ENCODE assay signal across 14 cellular contexts in genomic region chr1:34781844-34782391, GRCh38. TPM values are rescaled to one million over a fixed set of nuclear protein-coding genes. Genes with fewer than 3 reads are reported as not detected.
DNase-seq lines count a peak whose midpoint lies in the region; ATAC-seq and TF ChIP-seq lines count a peak whose summit lies in the region.
"Had no signal": no experiment of that assay in that cellular context is flagged by ENCODE, and none has a peak within 500 bp of the region (broad histone marks: within the 10 kb centered on the region; RNA-seq: fewer than 3 reads in every experiment).

No MANE protein-coding gene starts in this region.

- H3K36me3 ChIP-seq in HUES64 (ENCODE audit: insufficient read depth, low read length): no peaks in the 10 kb centered on the region
- peaks cover 24% of the 10 kb centered on the region for H3K36me3 ChIP-seq in mammary epithelial cell (ENCODE audit: insufficient read depth, low read length)

- 9% methylated on average over 18 of the region's 18 CpGs for WGBS in HUES64
- WGBS in mammary epithelial cell (ENCODE audit: low coverage, missing lambda C conversion rate): 2% methylated on average over 7 of the region's 18 CpGs

- no TSS peak for BruUV-seq in mammary epithelial cell (replicated peaks; lab: Mats Ljungman, UMichigan)

- DNase-seq in mammary epithelial cell: peak; percentile 72
- DNase-seq in left colon: peak; percentile 68 to 77
- no peak for DNase-seq in stimulated activated effector memory CD8-positive, alpha-beta T cell treated with anti-CD3 and anti-CD28 coated beads, Interleukin-12 subunit alpha, Interleukin-12 subunit beta, amount 100 ng/mL, for 72 hours (ENCODE audit: low spot score in 2 of 2)
- DNase-seq in activated CD8-positive, alpha-beta T cell treated with anti-CD3 and anti-CD28 coated beads, Interleukin-2, amount 10 ng/mL, durations not matched to agents 7 days and 5 days: no peak
- DNase-seq in Right ventricle myocardium superior: no peak
- DNase-seq: activated effector memory CD4-positive, alpha-beta T cell treated with anti-CD3 and anti-CD28 coated beads, Interleukin-2, amount 50 U/mL, for 16 hours; Kasumi-1; NK-92 treated with Interleukin-12 subunit alpha and Interleukin-12 subunit beta, amount 100 ng/mL, for 24 hours had no signal

- peaks cover 3% of the 10 kb centered on the region for H4K20me1 ChIP-seq in mammary epithelial cell (ENCODE audit: insufficient read depth, low read length)

- POLR2A ChIA-PET in activated CD8-positive, alpha-beta T cell treated with anti-CD3 and anti-CD28 coated beads, Interleukin-2, amount 10 ng/mL, durations not matched to agents 7 days and 5 days (lab: Charles Lee): no interaction called here

- peaks cover 37% of the 10 kb centered on the region for H3K27me3 ChIP-seq in HUES64 (ENCODE audit: insufficient read depth, low read length)
- no peaks in the 10 kb centered on the region for H3K27me3 ChIP-seq in mammary epithelial cell (ENCODE audit: insufficient read depth, low read length)

- H3K4me2 ChIP-seq in mammary epithelial cell (ENCODE audit: insufficient read depth, low read depth, low read length): peak overlapping the region; percentile 91

- H3K4me1 ChIP-seq in HUES64 (ENCODE audit: insufficient read depth, low read length): 0 out of 2 replicates have a peak, but pooled peaks cover 6% of the 10 kb centered on the region
- peaks cover 62% of the 10 kb centered on the region for H3K4me1 ChIP-seq in mammary epithelial cell (ENCODE audit: insufficient read depth, low read length)

- dilution Hi-C loops in mammary epithelial cell (cut with HindIII; ENCODE audit: low sequenced_read_pairs): no loop called here

- peaks cover 37% of the 10 kb centered on the region for H3K27me3 Mint-ChIP-seq in activated CD8-positive, alpha-beta T cell treated with anti-CD3 and anti-CD28 coated beads, Interleukin-2, amount 10 ng/mL, durations not matched to agents 7 days and 5 days (ENCODE audit: low read depth)

- no peaks in the 10 kb centered on the region for H3K36me3 Mint-ChIP-seq in stimulated activated effector memory CD8-positive, alpha-beta T cell treated with anti-CD3 and anti-CD28 coated beads, Interleukin-12 subunit alpha, Interleukin-12 subunit beta, amount 100 ng/mL, for 72 hours
- no peaks in the 10 kb centered on the region for H3K36me3 Mint-ChIP-seq in activated CD8-positive, alpha-beta T cell treated with anti-CD3 and anti-CD28 coated beads, Interleukin-2, amount 10 ng/mL, durations not matched to agents 7 days and 5 days (ENCODE audit: low read depth)

- no peak overlapping the region for H3K27ac Mint-ChIP-seq in stimulated activated effector memory CD8-positive, alpha-beta T cell treated with anti-CD3 and anti-CD28 coated beads, Interleukin-12 subunit alpha, Interleukin-12 subunit beta, amount 100 ng/mL, for 72 hours
- no peak overlapping the region for H3K27ac Mint-ChIP-seq in activated CD8-positive, alpha-beta T cell treated with anti-CD3 and anti-CD28 coated beads, Interleukin-2, amount 10 ng/mL, durations not matched to agents 7 days and 5 days

- peak; percentile 50 for ATAC-seq in left colon
- ATAC-seq in stimulated activated effector memory CD8-positive, alpha-beta T cell treated with anti-CD3 and anti-CD28 coated beads, Interleukin-12 subunit alpha, Interleukin-12 subunit beta, amount 100 ng/mL, for 72 hours: no peak
- ATAC-seq in activated CD8-positive, alpha-beta T cell treated with anti-CD3 and anti-CD28 coated beads, Interleukin-2, amount 10 ng/mL, durations not matched to agents 7 days and 5 days: no peak
- no peak for ATAC-seq in HG03108 (IDR thresholded peaks at IDR 0.05; ENCODE audit: unreplicated experiment)
- no peak for ATAC-seq in HG03378 (IDR thresholded peaks at IDR 0.05; ENCODE audit: unreplicated experiment)
- ATAC-seq in Right ventricle myocardium superior (ENCODE audit: poor library complexity): no peak

- no peak overlapping the region for H3K9ac ChIP-seq in HUES64 (ENCODE audit: low read depth, low read length)
- peak overlapping the region; percentile 97 for H3K9ac ChIP-seq in mammary epithelial cell (ENCODE audit: insufficient read depth, low read length)

- peak overlapping the region; percentile 6 for H3K4me3 Mint-ChIP-seq in stimulated activated effector memory CD8-positive, alpha-beta T cell treated with anti-CD3 and anti-CD28 coated beads, Interleukin-12 subunit alpha, Interleukin-12 subunit beta, amount 100 ng/mL, for 72 hours
- H3K4me3 Mint-ChIP-seq in activated CD8-positive, alpha-beta T cell treated with anti-CD3 and anti-CD28 coated beads, Interleukin-2, amount 10 ng/mL, durations not matched to agents 7 days and 5 days: no peak overlapping the region
- H3K4me3 Mint-ChIP-seq: neural crest cell had no signal

- no peaks in the 10 kb centered on the region for H3K9me3 Mint-ChIP-seq in stimulated activated effector memory CD8-positive, alpha-beta T cell treated with anti-CD3 and anti-CD28 coated beads, Interleukin-12 subunit alpha, Interleukin-12 subunit beta, amount 100 ng/mL, for 72 hours
- H3K9me3 Mint-ChIP-seq in activated CD8-positive, alpha-beta T cell treated with anti-CD3 and anti-CD28 coated beads, Interleukin-2, amount 10 ng/mL, durations not matched to agents 7 days and 5 days (ENCODE audit: insufficient read depth): no peaks in the 10 kb centered on the region
- H3K9me3 Mint-ChIP-seq: neural crest cell had no signal

- intact Hi-C loops in mammary epithelial cell (cut with micrococcal nuclease): loop anchor here (1.0 kb wide), 2 partner anchors 19 to 40 kb away; no protein-coding TSS in a partner anchor
- intact Hi-C loops in left colon (cut with DNase I, micrococcal nuclease): no loop called here
- intact Hi-C loops in Right ventricle myocardium superior (cut with DNase I): no loop called here

- CTCF ChIA-PET in mammary epithelial cell (lab: Charles Lee; ENCODE audit: low non-redundant PET): interaction anchor here (0.6 kb wide), 2 partner anchors 27 to 28 kb away, joined by 4 read pairs; no protein-coding TSS in a partner anchor
- CTCF ChIA-PET in activated CD8-positive, alpha-beta T cell treated with anti-CD3 and anti-CD28 coated beads, Interleukin-2, amount 10 ng/mL, durations not matched to agents 7 days and 5 days (lab: Charles Lee): no interaction called here

- H2AFZ ChIP-seq in mammary epithelial cell (ENCODE audit: low read depth, low read length): no peak overlapping the region

- in situ Hi-C loops in mammary epithelial cell (cut with MboI; ENCODE audit: low sequenced_read_pairs in 2 of 2): no loop called here

- H3K9me3 ChIP-seq in HUES64 (ENCODE audit: insufficient read depth, low read depth, low read length): no peaks in the 10 kb centered on the region
- H3K9me3 ChIP-seq in mammary epithelial cell (replicated peaks; ENCODE audit: insufficient read depth, low read length): no peaks in the 10 kb centered on the region

- TF ChIP-seq CTCF in mammary epithelial cell (conservative IDR thresholded peaks at IDR 0.05 in 1 of 2, IDR thresholded peaks at IDR 0.05 in 1 of 2; ENCODE audit: extremely low read depth in 1 of 2, insufficient read depth in 1 of 2, low read depth in 1 of 2, low read length in 2 of 2): peak; percentile 9 to 23

- H3K27ac ChIP-seq in HUES64 (ENCODE audit: low read depth, low read length) (no peak overlapping the region), mammary epithelial cell (ENCODE audit: insufficient read depth, low read depth, low read length) (peak overlapping the region; percentile 80)

- peaks cover 7% of the 10 kb centered on the region for H3K4me1 Mint-ChIP-seq in stimulated activated effector memory CD8-positive, alpha-beta T cell treated with anti-CD3 and anti-CD28 coated beads, Interleukin-12 subunit alpha, Interleukin-12 subunit beta, amount 100 ng/mL, for 72 hours
- peaks cover 2% of the 10 kb centered on the region for H3K4me1 Mint-ChIP-seq in activated CD8-positive, alpha-beta T cell treated with anti-CD3 and anti-CD28 coated beads, Interleukin-2, amount 10 ng/mL, durations not matched to agents 7 days and 5 days (ENCODE audit: low read depth)

- H3K4me3 ChIP-seq in HUES64 (ENCODE audit: low read length) (peak overlapping the region; percentile 75), mammary epithelial cell (replicated peaks in 1 of 3; ENCODE audit: insufficient read depth in 1 of 3, low read depth in 2 of 3, low read length in 3 of 3) (peak overlapping the region; percentile 82 to 89 (median 84))

- H3K79me2 ChIP-seq in mammary epithelial cell (ENCODE audit: insufficient read depth, low read length): peaks cover 61% of the 10 kb centered on the region

RNA-seq across cellular contexts. Expression of gene GJB3, which starts 0.9 kb away (rescaled TPM):
- polyA plus RNA-seq in HUES64 (2013, experiment 1 of 2): 0.30 TPM
- polyA plus RNA-seq in HUES64 (2013, experiment 2 of 2): 0.57 TPM
- total RNA-seq in mammary epithelial cell (100 to 1,000 TPM in 1 of 2 donors, 10 to 100 TPM in 1; 24.8 to 188 TPM), left colon (10 to 100 TPM in 1 of 2 donors, 1 to 10 TPM in 1; 6.7 to 11.0 TPM), Right ventricle myocardium superior (not detected)
- 232 TPM for polyA plus RNA-seq in mammary epithelial cell
- 157 TPM for polyA minus RNA-seq in mammary epithelial cell
- not detected for total RNA-seq in activated CD8-positive, alpha-beta T cell treated with anti-CD3 and anti-CD28 coated beads, Interleukin-2, amount 10 ng/mL, durations not matched to agents 7 days and 5 days
- total RNA-seq: fibroblast of lung, G401, neural crest cell had no signal
- polyA plus RNA-seq: fibroblast of lung had no signal

RNA-seq across cellular contexts. Expression of gene GJA4, which starts 10.9 kb away (rescaled TPM):
- 5.2 TPM for polyA plus RNA-seq in HUES64 (2013, experiment 1 of 2)
- polyA plus RNA-seq in HUES64 (2013, experiment 2 of 2): 15.2 TPM
- total RNA-seq in mammary epithelial cell (not detected), left colon (1 to 10 TPM; 1.5 to 2.3 TPM), Right ventricle myocardium superior (20.9 TPM)
- 0.07 TPM for polyA plus RNA-seq in mammary epithelial cell
- polyA minus RNA-seq in mammary epithelial cell: not detected
- total RNA-seq in activated CD8-positive, alpha-beta T cell treated with anti-CD3 and anti-CD28 coated beads, Interleukin-2, amount 10 ng/mL, durations not matched to agents 7 days and 5 days: not detected
- total RNA-seq: fibroblast of lung, G401 had no signal
- polyA plus RNA-seq: fibroblast of lung had no signal

RNA-seq across cellular contexts. Expression of gene GJB4, which starts 22.4 kb away (rescaled TPM):
- 0.20 TPM for polyA plus RNA-seq in HUES64 (2013, experiment 1 of 2)
- polyA plus RNA-seq in HUES64 (2013, experiment 2 of 2): not detected
- total RNA-seq in mammary epithelial cell: 1 to 10 TPM in 1 of 2 donors, under 1 TPM in 1; 0.17 to 1.7 TPM
- polyA plus RNA-seq in mammary epithelial cell: 8.5 TPM
- polyA minus RNA-seq in mammary epithelial cell: 5.3 TPM
- total RNA-seq in left colon: under 1 TPM in 1 of 2 donors, not detected in 1; 0.11 TPM
- not detected for total RNA-seq in activated CD8-positive, alpha-beta T cell treated with anti-CD3 and anti-CD28 coated beads, Interleukin-2, amount 10 ng/mL, durations not matched to agents 7 days and 5 days
- not detected for total RNA-seq in Right ventricle myocardium superior
- total RNA-seq: fibroblast of lung, G401, neural crest cell had no signal
- polyA plus RNA-seq: fibroblast of lung had no signal

RNA-seq across cellular contexts. Expression of gene GJB5, which starts 27.1 kb away (rescaled TPM):
- polyA plus RNA-seq in HUES64 (2013, experiment 1 of 2): not detected
- polyA plus RNA-seq in HUES64 (2013, experiment 2 of 2): not detected
- total RNA-seq in mammary epithelial cell (10 to 100 TPM; 28.2 to 95.5 TPM), left colon (not detected), Right ventricle myocardium superior (not detected)
- 268 TPM for polyA plus RNA-seq in mammary epithelial cell
- 166 TPM for polyA minus RNA-seq in mammary epithelial cell
- not detected for total RNA-seq in activated CD8-positive, alpha-beta T cell treated with anti-CD3 and anti-CD28 coated beads, Interleukin-2, amount 10 ng/mL, durations not matched to agents 7 days and 5 days
- total RNA-seq: fibroblast of lung, neural crest cell had no signal
- polyA plus RNA-seq: fibroblast of lung had no signal

Comparison
In these comparisons a context has a peak if more than half of its experiments do, and no peak if none do; other contexts are left out.
1. DNase-seq: peak in mammary epithelial cell (single experiment) and left colon (2 of 2); none in stimulated activated effector memory CD8-positive, alpha-beta T cell treated with anti-CD3 and anti-CD28 coated beads, Interleukin-12 subunit alpha, Interleukin-12 subunit beta, amount 100 ng/mL, for 72 hours (0 of 2), activated CD8-positive, alpha-beta T cell treated with anti-CD3 and anti-CD28 coated beads, Interleukin-2, amount 10 ng/mL, durations not matched to agents 7 days and 5 days (single experiment) and Right ventricle myocardium superior (single experiment).